8 cellular contexts compared by ENCODE assay signal in the genomic region with DNA sequence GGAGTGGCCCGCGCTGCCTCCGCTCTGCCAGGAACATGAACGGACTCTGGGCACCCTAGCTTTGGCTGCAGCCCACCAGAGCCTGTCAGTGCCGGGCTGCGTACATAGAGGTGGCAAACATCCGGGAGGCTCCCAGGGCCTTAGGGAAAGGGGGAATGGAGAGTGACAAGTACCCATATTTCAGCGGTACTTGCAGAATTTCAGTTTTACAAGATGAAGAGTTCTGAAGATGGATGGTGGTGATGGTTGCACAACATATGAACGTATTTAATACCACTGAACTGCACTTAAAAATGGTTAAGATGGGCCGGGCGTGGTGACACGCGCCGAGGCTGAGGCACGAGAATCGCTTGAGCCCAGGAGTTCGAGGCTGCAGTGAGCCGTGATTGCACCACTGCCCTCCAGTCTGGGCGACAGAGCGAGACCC. TPM values are rescaled to one million over a fixed set of nuclear protein-coding genes. Genes with fewer than 3 reads are reported as not detected.
DNase-seq lines count a peak whose midpoint lies in the region; ATAC-seq, FAIRE-seq and TF ChIP-seq lines count a peak whose summit lies in the region.

No MANE protein-coding gene starts in this region.

- ATAC-seq in pancreas = no peak
- ATAC-seq in HG03039 (IDR thresholded peaks at IDR 0.05; ENCODE audit: unreplicated experiment) = no peak
- ATAC-seq in GM19455 (IDR thresholded peaks at IDR 0.05; ENCODE audit: unreplicated experiment) = no peak

- peaks cover 66% of the 10 kb centered on the region for H3K79me2 ChIP-seq in DOHH2 (ENCODE audit: control insufficient read depth, low read length)
- peaks cover 53% of the 10 kb centered on the region for H3K79me2 ChIP-seq in PC-9 (ENCODE audit: low read depth)

- H2AFZ ChIP-seq in PC-9 = peak overlapping the region; percentile 72; the same call in 1 of the 2 replicates

- H4K20me1 ChIP-seq in DOHH2 (ENCODE audit: control insufficient read depth, insufficient read depth, low read depth, low read length) = peaks cover 36% of the 10 kb centered on the region
- H4K20me1 ChIP-seq in PC-9 (ENCODE audit: insufficient read depth) = peaks cover 49% of the 10 kb centered on the region

- TF ChIP-seq CTCF in DOHH2 (IDR thresholded peaks at IDR 0.05; ENCODE audit: low read depth, low read length, poor library complexity, severe bottlenecking) (no peak), PC-9 (conservative IDR thresholded peaks at IDR 0.05) (no peak; the same call in 1 of the 2 replicates), pancreas (IDR thresholded peaks at IDR 0.05) (no peak)

- intact Hi-C loops in PC-9 (cut with micrococcal nuclease; ENCODE audit: unreplicated experiment) (no loop called here), pancreas (cut with DNase I) (no loop called here)

- no peaks in the 10 kb centered on the region for H3K9me3 ChIP-seq in DOHH2 (ENCODE audit: control insufficient read depth, insufficient read depth, low read length)
- H3K9me3 ChIP-seq in PC-9 (ENCODE audit: insufficient read depth, low read depth) = no peaks in the 10 kb centered on the region
- H3K9me3 ChIP-seq in pancreas = no peaks in the 10 kb centered on the region

- no peaks in the 10 kb centered on the region for H3K9me2 ChIP-seq in DOHH2 (replicated peaks; ENCODE audit: control insufficient read depth, low read length)
- H3K9me2 ChIP-seq in PC-9 (ENCODE audit: insufficient read depth) = no peaks in the 10 kb centered on the region

- peak overlapping the region; percentile 81 for H3K27ac ChIP-seq in DOHH2 (ENCODE audit: low read depth, low read length)
- peak overlapping the region; percentile 97 for H3K27ac ChIP-seq in PC-9
- peak overlapping the region; percentile 95 for H3K27ac ChIP-seq in epithelial cell of prostate
- peak overlapping the region; percentile 73 to 84 (median 78) for H3K27ac ChIP-seq in pancreas

- CTCF ChIA-PET in PC-9 (lab: Charles Lee) = interaction anchor here (0.5 to 0.7 kb wide), 2 partner anchors 11 to 205 kb away, joined by 4 to 14 read pairs; no protein-coding TSS in a partner anchor

- 2 to 5% methylated on average over 20 of the region's 20 CpGs for WGBS in pancreas, 2 donors

- H3K4me1 ChIP-seq in DOHH2 (ENCODE audit: control insufficient read depth, low read length) (peaks cover 43% of the 10 kb centered on the region), PC-9 (replicated peaks; ENCODE audit: insufficient read depth) (peaks cover 41% of the 10 kb centered on the region), pancreas (peaks cover 6 to 21% (median 16%) of the 10 kb centered on the region in 3 donors)

- DNase-seq in PC-9 = no peak
- no peak for DNase-seq in epithelial cell of prostate (ENCODE audit: low read depth, low spot score)
- DNase-seq in pancreas = no peak
- no peak for DNase-seq in NCI-H82 treated with DMSO at 0.1 percent for 48 hours (lab: John Stamatoyannopoulos, UW; ENCODE audit: unreplicated experiment)
- DNase-seq in mucosa of gallbladder (ENCODE audit: low spot score) = no peak

- no TSS peak for BruUV-seq in PC-9 (replicated peaks; lab: Mats Ljungman, UMichigan)

- H3K27me3 ChIP-seq in DOHH2 (ENCODE audit: control insufficient read depth, low read length) = no peaks in the 10 kb centered on the region
- no peaks in the 10 kb centered on the region for H3K27me3 ChIP-seq in PC-9 (ENCODE audit: insufficient read depth, low read depth)
- H3K27me3 ChIP-seq in pancreas = no peaks in the 10 kb centered on the region

- H3K4me3 ChIP-seq in DOHH2 (ENCODE audit: low read length) (peak overlapping the region; percentile 92), PC-9 (peak overlapping the region; percentile 94), pancreas (peak overlapping the region; percentile 53 to 92 (median 63))

- H3F3A ChIP-seq in DOHH2 (ENCODE audit: control insufficient read depth, insufficient read depth) (peaks cover 6% of the 10 kb centered on the region), PC-9 (ENCODE audit: insufficient read depth, low read depth) (peaks cover 21% of the 10 kb centered on the region; the same call in 1 of the 2 replicates)

- POLR2A ChIA-PET in PC-9 (lab: Charles Lee; ENCODE audit: unreplicated experiment) = interaction anchor here (0.6 kb wide), 1 partner anchor 354 kb away, joined by 3 read pairs; no protein-coding TSS in a partner anchor

- H3K4me2 ChIP-seq in DOHH2 (ENCODE audit: low read length) (peak overlapping the region; percentile 95), PC-9 (peak overlapping the region; percentile 88)

- FAIRE-seq in pancreas (lab: Jason Lieb, UNC) = no peak

- H3K36me3 ChIP-seq in DOHH2 (ENCODE audit: control insufficient read depth, low read length) (peaks cover 55% of the 10 kb centered on the region), PC-9 (ENCODE audit: low read depth) (peaks cover 42% of the 10 kb centered on the region), pancreas (no peaks in the 10 kb centered on the region)

RNA-seq across cellular contexts. Expression of gene MTHFD2, which starts 0.9 kb away (rescaled TPM):
- total RNA-seq in PC-9 (2021) (192 and 197 TPM in 2 replicates), pancreas (100 to 1,000 TPM in 1 of 6 donors, 10 to 100 TPM in 5; 23.7 to 288 (median 31.9) TPM), mucosa of gallbladder (26.2 TPM)
- 10 to 100 TPM; 10.2 to 14.3 TPM for polyA plus RNA-seq in pancreas

RNA-seq across cellular contexts. Expression of gene MOB1A, which starts 20.6 kb away (rescaled TPM):
- total RNA-seq in PC-9 (2021) (138 and 143 TPM in 2 replicates), pancreas (10 to 100 TPM; 16.1 to 53.3 (median 25.8) TPM), mucosa of gallbladder (119 TPM)
- polyA plus RNA-seq in pancreas = 10 to 100 TPM in 1 of 2 donors, 1 to 10 TPM in 1; 7.8 to 12.2 TPM

RNA-seq across cellular contexts. Expression of gene BOLA3, which starts 51.6 kb away (rescaled TPM):
- 28.2 and 30.4 TPM in 2 replicates for total RNA-seq in PC-9 (2021)
- total RNA-seq in pancreas = 10 to 100 TPM in 5 of 6 donors, 1 to 10 TPM in 1; 7.2 to 17.5 (median 14.8) TPM
- polyA plus RNA-seq in pancreas = 10 to 100 TPM; 29.7 to 32.5 TPM
- total RNA-seq in mucosa of gallbladder = 25.2 TPM
